9 cellular contexts compared by ENCODE assay signal in the genomic region with DNA sequence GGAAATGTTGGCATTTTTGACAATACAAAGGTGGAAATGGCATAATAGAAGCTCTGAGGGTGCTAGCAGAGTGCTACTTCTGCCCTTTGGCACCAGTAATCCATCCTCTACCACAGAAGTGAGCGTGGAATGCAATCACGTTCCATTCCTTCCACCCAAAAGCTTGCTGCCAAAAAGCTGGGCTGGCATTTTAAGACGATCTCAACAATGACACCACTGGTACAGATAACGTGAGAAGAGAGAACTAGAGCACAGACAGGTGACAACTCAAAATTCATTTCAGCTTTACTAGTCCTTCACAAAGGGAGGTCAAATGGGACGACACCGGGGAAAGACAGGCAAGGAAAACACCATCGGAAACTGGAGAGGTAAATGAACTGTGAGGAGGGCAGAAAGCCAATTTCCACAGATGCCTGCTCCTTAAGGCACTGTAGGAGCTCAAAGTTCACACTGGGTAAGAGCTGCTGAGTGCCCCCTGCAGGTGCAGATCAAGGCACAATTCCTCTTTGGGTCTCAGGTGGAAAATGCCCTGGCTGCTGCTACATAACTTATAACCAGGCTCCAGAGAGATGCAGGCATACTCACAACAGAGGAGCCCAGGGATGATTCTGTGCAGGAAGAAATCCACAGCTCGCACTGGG. TPM values are rescaled to one million over a fixed set of nuclear protein-coding genes. Genes with fewer than 3 reads are reported as not detected.
A peak's percentile ranks its signal among the peaks of the same experiment; 100 is the strongest.
DNase-seq lines count a peak whose midpoint lies in the region; TF ChIP-seq lines count a peak whose summit lies in the region.
"Had no signal": no experiment of that assay in that cellular context is flagged by ENCODE, and none has a peak within 500 bp of the region (broad histone marks: within the 10 kb centered on the region; RNA-seq: fewer than 3 reads in every experiment).

No MANE protein-coding gene starts in this region.

- TF ChIP-seq POLR2A in stomach (IDR thresholded peaks at IDR 0.05): no peak
- no peak for TF ChIP-seq POLR2A in vagina (IDR thresholded peaks at IDR 0.05)
- TF ChIP-seq POLR2A in ovary (IDR thresholded peaks at IDR 0.05): no peak

- intact Hi-C loops in stomach (cut with DNase I; ENCODE audit: low total_unique reads): no loop called here
- intact Hi-C loops in vagina (cut with DNase I): no loop called here
- intact Hi-C loops in ovary (cut with DNase I): no loop called here

- H3K27ac ChIP-seq in stomach (peak overlapping the region in 2 of 5 donors; percentile 8 to 36), vagina (no peak overlapping the region), ovary (no peak overlapping the region)

- H3K9me3 ChIP-seq in stomach: no peaks in the 10 kb centered on the region
- H3K9me3 ChIP-seq in vagina: no peaks in the 10 kb centered on the region
- H3K9me3 ChIP-seq in ovary: no peaks in the 10 kb centered on the region
- H3K9me3 ChIP-seq: tibial nerve had no signal

- H3K4me1 ChIP-seq in stomach (peaks cover 17 to 54% (median 40%) of the 10 kb centered on the region in 4 donors), vagina (peaks cover 35% of the 10 kb centered on the region), ovary (ENCODE audit: insufficient read depth) (peaks cover 4% of the 10 kb centered on the region)

- H3K27me3 ChIP-seq in stomach: no peaks in the 10 kb centered on the region
- no peaks in the 10 kb centered on the region for H3K27me3 ChIP-seq in vagina
- H3K27me3 ChIP-seq in ovary: no peaks in the 10 kb centered on the region
- H3K27me3 ChIP-seq: tibial nerve had no signal

- H3K36me3 ChIP-seq in stomach: peaks cover 0 to 18% (median 9%) of the 10 kb centered on the region in 4 donors
- no peaks in the 10 kb centered on the region for H3K36me3 ChIP-seq in vagina
- H3K36me3 ChIP-seq in ovary: no peaks in the 10 kb centered on the region

- 30 to 50% (median 36%) methylated on average over 8 of the region's 8 CpGs for WGBS in stomach, 5 donors
- 43 to 53% (median 51%) methylated on average over 8 of the region's 8 CpGs for WGBS in ovary, 3 donors

- peak; percentile 37 for DNase-seq in NCI-H1436 (lab: John Stamatoyannopoulos, UW)
- DNase-seq in NCI-H1436 treated with DMSO at 0.1 percent for 48 hours (lab: John Stamatoyannopoulos, UW): no peak
- peak; percentile 10 for DNase-seq in NCI-H82 treated with DMSO at 0.1 percent for 48 hours (lab: John Stamatoyannopoulos, UW; ENCODE audit: unreplicated experiment)
- DNase-seq in fibroblast of pulmonary artery (ENCODE audit: low read depth): peak; percentile 23
- peak; percentile 67 for DNase-seq in stomach
- no peak for DNase-seq in vagina (ENCODE audit: extremely low spot score in 2 of 2)
- DNase-seq in occipital lobe (lab: John Stamatoyannopoulos, UW): no peak
- DNase-seq in ovary: no peak

- H3K4me3 ChIP-seq in fibroblast of pulmonary artery (replicated peaks; ENCODE audit: low read depth, low read length) (no peak overlapping the region), stomach (no peak overlapping the region), vagina (no peak overlapping the region), ovary (no peak overlapping the region)
- H3K4me3 ChIP-seq: tibial nerve had no signal

- TF ChIP-seq EP300 in stomach (IDR thresholded peaks at IDR 0.05): no peak
- TF ChIP-seq EP300 in ovary (IDR thresholded peaks at IDR 0.05): no peak

- peak; percentile 18 for TF ChIP-seq CTCF in fibroblast of pulmonary artery (IDR thresholded peaks at IDR 0.05; ENCODE audit: low read length, missing control alignments)
- peak in 2 of 7 experiments; percentile 20 to 42 for TF ChIP-seq CTCF in stomach (IDR thresholded peaks at IDR 0.05)
- no peak for TF ChIP-seq CTCF in vagina (IDR thresholded peaks at IDR 0.05)
- TF ChIP-seq CTCF in ovary (IDR thresholded peaks at IDR 0.05): no peak

RNA-seq across cellular contexts. Expression of a gene that starts 50.7 kb away (rescaled TPM):
- under 1 TPM in 1 of 5 donors, not detected in 4; under 0.01 TPM for total RNA-seq in stomach
- polyA plus RNA-seq in stomach: not detected
- total RNA-seq in vagina: not detected
- total RNA-seq in occipital lobe: under 0.01 TPM
- total RNA-seq in ovary: not detected
- not detected for polyA plus RNA-seq in ovary
- total RNA-seq: tibial nerve had no signal

Comparison
In these comparisons a context has a peak if more than half of its experiments do, and no peak if none do; other contexts are left out.
1. DNase-seq: peak in NCI-H1436 (single experiment), NCI-H82 treated with DMSO at 0.1 percent for 48 hours (single experiment), fibroblast of pulmonary artery (single experiment) and stomach (single experiment); none in NCI-H1436 treated with DMSO at 0.1 percent for 48 hours (single experiment), vagina (0 of 2), occipital lobe (single experiment) and ovary (0 of 5).